8 cellular contexts compared by ENCODE assay signal in the genomic region with DNA sequence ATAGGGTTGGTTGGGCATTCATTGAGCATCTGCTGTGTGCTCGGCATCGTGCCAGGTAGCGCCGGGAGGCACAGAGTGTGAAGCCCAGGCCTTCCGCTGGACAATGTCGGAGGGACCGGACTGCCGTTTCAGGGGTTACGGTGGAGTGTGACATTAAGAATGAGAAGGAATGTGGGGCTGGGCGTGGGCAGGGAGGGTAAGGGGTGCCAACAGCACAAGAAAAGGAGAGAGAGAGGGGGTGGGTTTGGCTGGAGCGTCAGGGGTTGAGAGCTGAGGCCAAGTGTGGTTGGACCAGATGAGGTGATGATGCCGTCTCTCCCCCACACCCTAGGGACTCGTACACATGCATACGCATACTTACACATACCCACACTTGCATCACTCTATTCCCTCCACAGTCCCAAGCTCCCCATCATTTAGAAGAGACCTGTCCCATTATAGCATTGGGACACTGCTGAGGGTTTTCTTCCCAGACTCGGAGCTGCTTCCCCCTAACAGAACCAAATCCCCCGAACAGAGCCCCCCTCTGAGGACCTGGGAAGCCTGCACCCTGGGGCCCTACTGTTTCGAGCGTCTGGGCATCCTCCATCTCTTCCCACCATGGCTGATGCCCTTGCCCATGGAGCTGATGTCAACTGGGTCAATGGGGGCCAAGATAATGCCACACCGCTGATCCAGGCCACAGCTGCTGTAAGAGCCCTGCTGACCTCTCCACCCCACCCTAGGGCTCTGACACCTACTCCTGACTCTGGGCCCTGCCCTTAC. TPM values are rescaled to one million over a fixed set of nuclear protein-coding genes. Genes with fewer than 3 reads are reported as not detected.
A peak's percentile ranks its signal among the peaks of the same experiment; 100 is the strongest.
DNase-seq lines count a peak whose midpoint lies in the region; ATAC-seq and TF ChIP-seq lines count a peak whose summit lies in the region.
"Had no signal": no experiment of that assay in that cellular context is flagged by ENCODE, and none has a peak within 500 bp of the region (broad histone marks: within the 10 kb centered on the region; RNA-seq: fewer than 3 reads in every experiment).

No MANE protein-coding gene starts in this region.

- peaks cover 23% of the 10 kb centered on the region for H3K4me1 ChIP-seq in mammary epithelial cell (ENCODE audit: insufficient read depth, low read length)

- 100% methylated on average over 5 of the region's 19 CpGs for WGBS in mammary epithelial cell (ENCODE audit: low coverage, missing lambda C conversion rate)

- dilution Hi-C loops in mammary epithelial cell (cut with HindIII; ENCODE audit: low sequenced_read_pairs), result no loop called here

- intact Hi-C loops in Calu3 (cut with micrococcal nuclease; ENCODE audit: unreplicated experiment) (loop anchor here (5.0 kb wide), 1 partner anchor 301 kb away; no protein-coding TSS in a partner anchor), mammary epithelial cell (cut with micrococcal nuclease) (loop anchor here (5.0 kb wide), 1 partner anchor 301 kb away; no protein-coding TSS in a partner anchor)
- intact Hi-C loops in activated T-helper 1 cell treated with anti-CD3 and anti-CD28 coated beads, Interleukin-12 subunit alpha, Interleukin-12 subunit beta, Interleukin-2, Interleukin-4 antibody, amounts not matched to agents 30 ng/mL and 10 ng/mL and 1 ng/mL, durations not matched to agents 14 hours and 24 hours and 36 hours (cut with micrococcal nuclease), result no loop called here

- H3K36me3 Mint-ChIP-seq in Calu3 (ENCODE audit: insufficient read depth, unreplicated experiment) (peaks cover 64% of the 10 kb centered on the region), mesothelial cell of epicardium (no peaks in the 10 kb centered on the region)
- peaks cover 35% of the 10 kb centered on the region for H3K36me3 Mint-ChIP-seq in activated T-helper 1 cell treated with anti-CD3 and anti-CD28 coated beads, Interleukin-12 subunit alpha, Interleukin-12 subunit beta, Interleukin-2, Interleukin-4 antibody, amounts not matched to agents 30 ng/mL and 10 ng/mL and 1 ng/mL, durations not matched to agents 14 hours and 24 hours and 36 hours (ENCODE audit: low read depth)

- no peak for TF ChIP-seq CTCF in Calu3 (IDR thresholded peaks at IDR 0.05; ENCODE audit: unreplicated experiment)
- no peak for TF ChIP-seq CTCF in mesothelial cell of epicardium (IDR thresholded peaks at IDR 0.05; ENCODE audit: unreplicated experiment)
- TF ChIP-seq CTCF in mammary epithelial cell (conservative IDR thresholded peaks at IDR 0.05 in 1 of 2, IDR thresholded peaks at IDR 0.05 in 1 of 2; ENCODE audit: extremely low read depth in 1 of 2, insufficient read depth in 1 of 2, low read depth in 1 of 2, low read length in 2 of 2), result no peak

- peaks cover 17% of the 10 kb centered on the region for H3K4me1 Mint-ChIP-seq in Calu3 (ENCODE audit: low read depth, unreplicated experiment)
- peaks cover 30% of the 10 kb centered on the region for H3K4me1 Mint-ChIP-seq in activated T-helper 1 cell treated with anti-CD3 and anti-CD28 coated beads, Interleukin-12 subunit alpha, Interleukin-12 subunit beta, Interleukin-2, Interleukin-4 antibody, amounts not matched to agents 30 ng/mL and 10 ng/mL and 1 ng/mL, durations not matched to agents 14 hours and 24 hours and 36 hours (ENCODE audit: low read depth)
- H3K4me1 Mint-ChIP-seq in mesothelial cell of epicardium, result peaks cover 36% of the 10 kb centered on the region

- H3K27me3 ChIP-seq in mammary epithelial cell (ENCODE audit: insufficient read depth, low read length), result no peaks in the 10 kb centered on the region

- DNase-seq in Calu3, result no peak
- DNase-seq in activated T-helper 1 cell treated with anti-CD3 and anti-CD28 coated beads, Interleukin-12 subunit alpha, Interleukin-12 subunit beta, Interleukin-2, Interleukin-4 antibody, amounts not matched to agents 30 ng/mL and 10 ng/mL and 1 ng/mL, durations not matched to agents 14 hours and 24 hours and 36 hours (ENCODE audit: low spot score), result no peak
- no peak for DNase-seq in mesothelial cell of epicardium (ENCODE audit: low spot score in 2 of 2, unreplicated experiment in 2 of 2)
- no peak for DNase-seq in mammary epithelial cell
- DNase-seq: activated CD8-positive, alpha-beta memory T cell treated with anti-CD3 and anti-CD28 coated beads, Interleukin-2, amount 50 U/mL, for 4 hours; NCI-H526 treated with DMSO at 0.1 percent for 48 hours had no signal

- no peaks in the 10 kb centered on the region for H3K36me3 ChIP-seq in mammary epithelial cell (ENCODE audit: insufficient read depth, low read length)

- no peak overlapping the region for H3K9ac ChIP-seq in mammary epithelial cell (ENCODE audit: insufficient read depth, low read length)

- CTCF ChIA-PET in Calu3 (lab: Charles Lee), result interaction anchor here (0.6 kb wide), 1 partner anchor 101 kb away, joined by 4 read pairs; no protein-coding TSS in a partner anchor
- CTCF ChIA-PET in mammary epithelial cell (lab: Charles Lee; ENCODE audit: low non-redundant PET), result interaction anchor here (0.7 kb wide), 1 partner anchor 133 kb away, joined by 8 read pairs; no protein-coding TSS in a partner anchor

- peaks cover 25% of the 10 kb centered on the region for H3K79me2 ChIP-seq in mammary epithelial cell (ENCODE audit: insufficient read depth, low read length)

- no TSS peak for BruUV-seq in Calu3 (replicated peaks; lab: Mats Ljungman, UMichigan)
- no TSS peak for BruUV-seq in mammary epithelial cell (replicated peaks; lab: Mats Ljungman, UMichigan)

- H3K27ac Mint-ChIP-seq in Calu3 (ENCODE audit: unreplicated experiment), result peak overlapping the region; percentile 57
- peak overlapping the region; percentile 37 for H3K27ac Mint-ChIP-seq in activated T-helper 1 cell treated with anti-CD3 and anti-CD28 coated beads, Interleukin-12 subunit alpha, Interleukin-12 subunit beta, Interleukin-2, Interleukin-4 antibody, amounts not matched to agents 30 ng/mL and 10 ng/mL and 1 ng/mL, durations not matched to agents 14 hours and 24 hours and 36 hours
- H3K27ac Mint-ChIP-seq in mesothelial cell of epicardium, result peak overlapping the region; percentile 98

- in situ Hi-C loops in mammary epithelial cell (cut with MboI; ENCODE audit: low sequenced_read_pairs in 2 of 2), result no loop called here

- no peak overlapping the region for H3K4me2 ChIP-seq in mammary epithelial cell (ENCODE audit: insufficient read depth, low read depth, low read length)

- no peak overlapping the region for H2AFZ ChIP-seq in mammary epithelial cell (ENCODE audit: low read depth, low read length)

- no peaks in the 10 kb centered on the region for H4K20me1 ChIP-seq in mammary epithelial cell (ENCODE audit: insufficient read depth, low read length)

- no peak overlapping the region for H3K27ac ChIP-seq in mammary epithelial cell (ENCODE audit: insufficient read depth, low read depth, low read length)

- no peak overlapping the region for H3K4me3 ChIP-seq in mammary epithelial cell (replicated peaks in 1 of 3; ENCODE audit: insufficient read depth in 1 of 3, low read depth in 2 of 3, low read length in 3 of 3)

- ATAC-seq in HG03159 (IDR thresholded peaks at IDR 0.05; ENCODE audit: unreplicated experiment), result no peak
- no peak for ATAC-seq in HG02571 (IDR thresholded peaks at IDR 0.05; ENCODE audit: unreplicated experiment)

- H3K4me3 Mint-ChIP-seq in Calu3 (ENCODE audit: low read depth, unreplicated experiment) (no peak overlapping the region), mesothelial cell of epicardium (no peak overlapping the region)
- H3K4me3 Mint-ChIP-seq in activated T-helper 1 cell treated with anti-CD3 and anti-CD28 coated beads, Interleukin-12 subunit alpha, Interleukin-12 subunit beta, Interleukin-2, Interleukin-4 antibody, amounts not matched to agents 30 ng/mL and 10 ng/mL and 1 ng/mL, durations not matched to agents 14 hours and 24 hours and 36 hours, result no peak overlapping the region

- H3K27me3 Mint-ChIP-seq in Calu3 (ENCODE audit: unreplicated experiment), result peaks cover 33% of the 10 kb centered on the region
- no peaks in the 10 kb centered on the region for H3K27me3 Mint-ChIP-seq in activated T-helper 1 cell treated with anti-CD3 and anti-CD28 coated beads, Interleukin-12 subunit alpha, Interleukin-12 subunit beta, Interleukin-2, Interleukin-4 antibody, amounts not matched to agents 30 ng/mL and 10 ng/mL and 1 ng/mL, durations not matched to agents 14 hours and 24 hours and 36 hours (ENCODE audit: insufficient read depth)
- H3K27me3 Mint-ChIP-seq in mesothelial cell of epicardium (ENCODE audit: low read depth), result peaks cover 1% of the 10 kb centered on the region

- H3K9me3 Mint-ChIP-seq in Calu3 (ENCODE audit: low read depth, unreplicated experiment) (no peaks in the 10 kb centered on the region), mesothelial cell of epicardium (no peaks in the 10 kb centered on the region)
- no peaks in the 10 kb centered on the region for H3K9me3 Mint-ChIP-seq in activated T-helper 1 cell treated with anti-CD3 and anti-CD28 coated beads, Interleukin-12 subunit alpha, Interleukin-12 subunit beta, Interleukin-2, Interleukin-4 antibody, amounts not matched to agents 30 ng/mL and 10 ng/mL and 1 ng/mL, durations not matched to agents 14 hours and 24 hours and 36 hours

- no peaks in the 10 kb centered on the region for H3K9me3 ChIP-seq in mammary epithelial cell (replicated peaks; ENCODE audit: insufficient read depth, low read length)

RNA-seq across cellular contexts. Expression of a gene that starts 3.3 kb away (rescaled TPM):
- total RNA-seq in Calu3 (2022) (8.5 and 9.9 TPM in 2 replicates), mesothelial cell of epicardium (17.3 to 18.8 TPM (median 17.7 TPM) in 3 replicates), mammary epithelial cell (10 to 100 TPM; 13.2 to 43.9 TPM)
- 5.3 TPM in 2 replicates for total RNA-seq in activated T-helper 1 cell treated with anti-CD3 and anti-CD28 coated beads, Interleukin-12 subunit alpha, Interleukin-12 subunit beta, Interleukin-2, Interleukin-4 antibody, amounts not matched to agents 30 ng/mL and 10 ng/mL and 1 ng/mL, durations not matched to agents 14 hours and 24 hours and 36 hours
- polyA plus RNA-seq in mammary epithelial cell, result 27.0 TPM
- polyA minus RNA-seq in mammary epithelial cell, result 36.8 TPM

RNA-seq across cellular contexts. Expression of a gene that starts 6.3 kb away (rescaled TPM):
- not detected in 2 replicates for total RNA-seq in Calu3 (2022)
- total RNA-seq in activated T-helper 1 cell treated with anti-CD3 and anti-CD28 coated beads, Interleukin-12 subunit alpha, Interleukin-12 subunit beta, Interleukin-2, Interleukin-4 antibody, amounts not matched to agents 30 ng/mL and 10 ng/mL and 1 ng/mL, durations not matched to agents 14 hours and 24 hours and 36 hours, result 0.17 TPM in 1 of 2 replicates, not detected in the other
- 0.18 to 0.42 TPM in 2 of 3 replicates, not detected in the other for total RNA-seq in mesothelial cell of epicardium
- total RNA-seq in mammary epithelial cell, result not detected
- not detected for polyA plus RNA-seq in mammary epithelial cell
- not detected for polyA minus RNA-seq in mammary epithelial cell

RNA-seq across cellular contexts. Expression of a gene that starts 12.3 kb away (rescaled TPM):
- 4.1 TPM in 1 of 2 replicates, not detected in the other for total RNA-seq in Calu3 (2022)
- total RNA-seq in activated T-helper 1 cell treated with anti-CD3 and anti-CD28 coated beads, Interleukin-12 subunit alpha, Interleukin-12 subunit beta, Interleukin-2, Interleukin-4 antibody, amounts not matched to agents 30 ng/mL and 10 ng/mL and 1 ng/mL, durations not matched to agents 14 hours and 24 hours and 36 hours, result 260 and 266 TPM in 2 replicates
- 8.9 to 10.9 TPM (median 9.1 TPM) in 3 replicates for total RNA-seq in mesothelial cell of epicardium
- total RNA-seq in mammary epithelial cell, result 1 to 10 TPM; 2.0 to 4.7 TPM
- 1.2 TPM for polyA plus RNA-seq in mammary epithelial cell
- polyA minus RNA-seq in mammary epithelial cell, result not detected

RNA-seq across cellular contexts. Expression of a gene that starts 19.5 kb away (rescaled TPM):
- total RNA-seq in Calu3 (2022) (31.9 and 33.0 TPM in 2 replicates), mesothelial cell of epicardium (52.8 to 56.7 TPM (median 55.1 TPM) in 3 replicates), mammary epithelial cell (10 to 100 TPM; 12.3 to 34.1 TPM)
- total RNA-seq in activated T-helper 1 cell treated with anti-CD3 and anti-CD28 coated beads, Interleukin-12 subunit alpha, Interleukin-12 subunit beta, Interleukin-2, Interleukin-4 antibody, amounts not matched to agents 30 ng/mL and 10 ng/mL and 1 ng/mL, durations not matched to agents 14 hours and 24 hours and 36 hours, result 57.1 and 60.9 TPM in 2 replicates
- 14.2 TPM for polyA plus RNA-seq in mammary epithelial cell
- 17.5 TPM for polyA minus RNA-seq in mammary epithelial cell

RNA-seq across cellular contexts. Expression of a gene that starts 32.2 kb away (rescaled TPM):
- total RNA-seq in Calu3 (2022), result 7.0 and 8.6 TPM in 2 replicates
- 3.8 and 4.9 TPM in 2 replicates for total RNA-seq in activated T-helper 1 cell treated with anti-CD3 and anti-CD28 coated beads, Interleukin-12 subunit alpha, Interleukin-12 subunit beta, Interleukin-2, Interleukin-4 antibody, amounts not matched to agents 30 ng/mL and 10 ng/mL and 1 ng/mL, durations not matched to agents 14 hours and 24 hours and 36 hours
- total RNA-seq in mesothelial cell of epicardium, result 8.2 to 9.9 TPM (median 9.0 TPM) in 3 replicates
- 10 to 100 TPM; 13.3 to 15.9 TPM for total RNA-seq in mammary epithelial cell
- 17.4 TPM for polyA plus RNA-seq in mammary epithelial cell
- 3.7 TPM for polyA minus RNA-seq in mammary epithelial cell

Comparison
In these comparisons a context has a peak if more than half of its experiments do, and no peak if none do; other contexts are left out.
1. H3K27ac Mint-ChIP-seq: peak in every context shown above with its lines; median percentile 98 in mesothelial cell of epicardium; 57 in Calu3; 37 in activated T-helper 1 cell treated with anti-CD3 and anti-CD28 coated beads, Interleukin-12 subunit alpha, Interleukin-12 subunit beta, Interleukin-2, Interleukin-4 antibody, amounts not matched to agents 30 ng/mL and 10 ng/mL and 1 ng/mL, durations not matched to agents 14 hours and 24 hours and 36 hours.
2. RNA of a gene that starts 12.3 kb away (total RNA-seq): 260 to 266 TPM in activated T-helper 1 cell treated with anti-CD3 and anti-CD28 coated beads, Interleukin-12 subunit alpha, Interleukin-12 subunit beta, Interleukin-2, Interleukin-4 antibody, amounts not matched to agents 30 ng/mL and 10 ng/mL and 1 ng/mL, durations not matched to agents 14 hours and 24 hours and 36 hours; 8.9 to 10.9 TPM in mesothelial cell of epicardium, 2.0 to 4.7 TPM in mammary epithelial cell and 4.1 TPM in Calu3; every median in the first group is over 10 times any median in the second.